ENCODE assay signal across 8 cellular contexts in genomic region chr2:68839260-68839833, GRCh38. TPM values are rescaled to one million over a fixed set of nuclear protein-coding genes. Genes with fewer than 3 reads are reported as not detected.
DNase-seq lines count a peak whose midpoint lies in the region; ATAC-seq, FAIRE-seq and TF ChIP-seq lines count a peak whose summit lies in the region.

No MANE protein-coding gene starts in this region.

- no peaks in the 10 kb centered on the region for H3K79me2 ChIP-seq in H9 (ENCODE audit: insufficient read depth, low read length)

- no peaks in the 10 kb centered on the region for H3K4me1 ChIP-seq in H9 (ENCODE audit: insufficient read depth, low read length)
- peaks cover 0 to 35% of the 10 kb centered on the region in 2 donors for H3K4me1 ChIP-seq in left lung

- H3K23ac ChIP-seq in H9 (ENCODE audit: insufficient read length, low read depth, low read length), result no peak overlapping the region

- H3K18ac ChIP-seq in H9 (ENCODE audit: insufficient read length, low read depth, low read length), result no peak overlapping the region

- peak; percentile 83 for TF ChIP-seq CTCF in CD14-positive monocyte (IDR thresholded peaks at IDR 0.05)
- peak; percentile 64 for TF ChIP-seq CTCF in H9 (conservative IDR thresholded peaks at IDR 0.05)
- peak; percentile 47 to 62 for TF ChIP-seq CTCF in left lung (IDR thresholded peaks at IDR 0.05)

- H2AFZ ChIP-seq in H9 (ENCODE audit: low read length), result no peak overlapping the region

- H3K4me3 ChIP-seq in left lung, result no peak overlapping the region

- peak overlapping the region in 3 of 7 donors; percentile 21 to 63 (median 25) for H3K27ac Mint-ChIP-seq in CD14-positive monocyte
- no peak overlapping the region for H3K27ac Mint-ChIP-seq in H9

- no peak overlapping the region for H2BK5ac ChIP-seq in H9 (ENCODE audit: insufficient read length, low read length)

- no peak overlapping the region for H3K4ac ChIP-seq in H9 (ENCODE audit: low read depth, low read length)

- H3K27ac ChIP-seq in H9 (ENCODE audit: insufficient read length, low read depth, low read length), result no peak overlapping the region
- H3K27ac ChIP-seq in left lung, result no peak overlapping the region

- H3K4me3 Mint-ChIP-seq in CD14-positive monocyte (no peak overlapping the region), H9 (no peak overlapping the region)

- no peak for TF ChIP-seq POLR2A in GM12891 (IDR thresholded peaks at IDR 0.05; ENCODE audit: low read depth, low read length)

- no peak overlapping the region for H2BK120ac ChIP-seq in H9 (ENCODE audit: low read depth, low read length, poor library complexity, severe bottlenecking)

- H2BK12ac ChIP-seq in H9 (ENCODE audit: insufficient read length, low read depth, low read length), result no peak overlapping the region

- WGBS in H9 (ENCODE audit: extremely low coverage, insufficient read length, low lambda C conversion rate), result no CpG with 5 or more reads among the region's 2 CpGs

- no peak overlapping the region for H2BK20ac ChIP-seq in H9 (ENCODE audit: low read depth, low read length, poor library complexity, severe bottlenecking)

- no peak overlapping the region for H3K14ac ChIP-seq in H9 (ENCODE audit: insufficient read depth, low read length)

- H3K36me3 ChIP-seq in left lung, result no peaks in the 10 kb centered on the region

- no peak overlapping the region for H3K56ac ChIP-seq in H9 (ENCODE audit: insufficient read length, low read depth, low read length)

- no peaks in the 10 kb centered on the region for H3K23me2 ChIP-seq in H9 (ENCODE audit: insufficient read length, low read depth, low read length, poor library complexity, severe bottlenecking)

- H3K36me3 Mint-ChIP-seq in CD14-positive monocyte, result no peaks in the 10 kb centered on the region
- H3K36me3 Mint-ChIP-seq in H9 (ENCODE audit: insufficient read depth in 1 of 3, low read depth in 3 of 3), result peaks cover 0 to 10% (median 7%) of the 10 kb centered on the region in 3 experiments; a peak in 3 of 7 replicates

- H4K20me1 ChIP-seq in H9 (ENCODE audit: control insufficient read depth, insufficient read depth, insufficient read length), result no peaks in the 10 kb centered on the region

- H3K9me3 Mint-ChIP-seq in CD14-positive monocyte, result peaks cover 0 to 6% (median 0%) of the 10 kb centered on the region in 7 donors
- peaks cover 16 to 19% of the 10 kb centered on the region in 2 experiments for H3K9me3 Mint-ChIP-seq in H9

- no peak overlapping the region for H4K91ac ChIP-seq in H9 (ENCODE audit: insufficient read length, low read depth, low read length)

- DNase-seq in CD14-positive monocyte (ENCODE audit: low spot score), result no peak
- DNase-seq in H9, result no peak
- DNase-seq in activated CD4-positive, alpha-beta T cell treated with anti-CD3 and anti-CD28 coated beads, Interleukin-2, amount 50 U/mL, for 48 hours, result peak; percentile 35 to 52
- no peak for DNase-seq in left lung
- DNase-seq in GM12891 (ENCODE audit: insufficient read length, low spot score), result no peak
- no peak for DNase-seq in SHP77 (lab: John Stamatoyannopoulos, UW)

- no peak overlapping the region for H2BK15ac ChIP-seq in H9 (ENCODE audit: low read depth, low read length)

- no peaks in the 10 kb centered on the region for H3K79me1 ChIP-seq in H9 (ENCODE audit: insufficient read depth, low read depth, low read length, poor library complexity, severe bottlenecking)

- no peak overlapping the region for H3T11ph ChIP-seq in H9 (ENCODE audit: low read length)

- H4K5ac ChIP-seq in H9 (ENCODE audit: insufficient read length, low read depth, low read length), result no peak overlapping the region

- H3K27me3 ChIP-seq in H9 (ENCODE audit: insufficient read depth, low read length) (no peaks in the 10 kb centered on the region), left lung (no peaks in the 10 kb centered on the region)

- H3K9ac ChIP-seq in H9 (ENCODE audit: extremely low read depth, insufficient read length, low read length), result no peak overlapping the region

- H3K9me3 ChIP-seq in H9 (ENCODE audit: control insufficient read depth, low read depth, low read length), result peaks cover 4% of the 10 kb centered on the region
- no peaks in the 10 kb centered on the region for H3K9me3 ChIP-seq in left lung

- intact Hi-C loops in CD14-positive monocyte (cut with micrococcal nuclease) (loop anchor here (5.0 kb wide), 4 partner anchors 68 to 92 kb away; no protein-coding TSS in a partner anchor), left lung (cut with DNase I) (loop anchor here in 1 of 2 donors (5.0 to 10.0 kb wide), 2 partner anchors 73 to 85 kb away; no protein-coding TSS in a partner anchor)

- ATAC-seq in left lung (peak; percentile 39), HG03135 (IDR thresholded peaks at IDR 0.05; ENCODE audit: unreplicated experiment) (no peak), GM21447 (IDR thresholded peaks at IDR 0.05; ENCODE audit: unreplicated experiment) (no peak)

- peaks cover 33% of the 10 kb centered on the region for H3K4me1 Mint-ChIP-seq in CD14-positive monocyte
- H3K4me1 Mint-ChIP-seq in H9, result peaks cover 0 to 3% of the 10 kb centered on the region in 2 experiments; a peak in 1 of 4 replicates

- H3K27me3 Mint-ChIP-seq in CD14-positive monocyte (ENCODE audit: low read depth in 3 of 3) (no peaks in the 10 kb centered on the region), H9 (ENCODE audit: low read depth) (no peaks in the 10 kb centered on the region; the same call in 1 of the 2 replicates)

- H2AK5ac ChIP-seq in H9 (ENCODE audit: insufficient read length, low read length), result no peak overlapping the region

- FAIRE-seq in GM12891 (lab: Jason Lieb, UNC), result no peak

- no peak overlapping the region for H3K4me2 ChIP-seq in H9 (ENCODE audit: insufficient read depth, insufficient read length, low read length)

- H4K8ac ChIP-seq in H9 (replicated peaks; ENCODE audit: insufficient read length, low read depth, low read length), result no peak overlapping the region

TF ChIP-seq in GM12891, 5 proteins besides CTCF, POLR2A, EP300 and RAD21:
- TF ChIP-seq POLR2AphosphoS5 (IDR thresholded peaks at IDR 0.05; ENCODE audit: low read depth, low read length) (no peak), TAF1 (IDR thresholded peaks at IDR 0.05; ENCODE audit: low read depth, low read length) (no peak), PAX5 (IDR thresholded peaks at IDR 0.05; ENCODE audit: insufficient read depth, low read length, severe bottlenecking) (no peak), POU2F2 (IDR thresholded peaks at IDR 0.05; ENCODE audit: low read depth, low read length) (no peak), SPI1 (IDR thresholded peaks at IDR 0.05; ENCODE audit: low read depth, low read length) (no peak)

RNA-seq across cellular contexts. Expression of gene BMP10, which starts 31.9 kb away (rescaled TPM):
- not detected for polyA plus RNA-seq in CD14-positive monocyte
- not detected in 2 replicates for total RNA-seq in H9 (2021)
- not detected for total RNA-seq in left lung
- not detected for polyA plus RNA-seq in GM12891 (2012; ENCODE audit: low read depth, missing spikeins)

Comparison
In these comparisons a context has a peak if more than half of its experiments do, and no peak if none do; other contexts are left out.
1. DNase-seq: peak in activated CD4-positive, alpha-beta T cell treated with anti-CD3 and anti-CD28 coated beads, Interleukin-2, amount 50 U/mL, for 48 hours (2 of 2); none in CD14-positive monocyte (single experiment), H9 (single experiment), left lung (0 of 2), GM12891 (single experiment) and SHP77 (0 of 2).
2. Peak in every context shown above with its lines, with median percentiles within 50 percentile points of each other: CTCF ChIP-seq.